8 cellular contexts compared by ENCODE assay signal in the genomic region with DNA sequence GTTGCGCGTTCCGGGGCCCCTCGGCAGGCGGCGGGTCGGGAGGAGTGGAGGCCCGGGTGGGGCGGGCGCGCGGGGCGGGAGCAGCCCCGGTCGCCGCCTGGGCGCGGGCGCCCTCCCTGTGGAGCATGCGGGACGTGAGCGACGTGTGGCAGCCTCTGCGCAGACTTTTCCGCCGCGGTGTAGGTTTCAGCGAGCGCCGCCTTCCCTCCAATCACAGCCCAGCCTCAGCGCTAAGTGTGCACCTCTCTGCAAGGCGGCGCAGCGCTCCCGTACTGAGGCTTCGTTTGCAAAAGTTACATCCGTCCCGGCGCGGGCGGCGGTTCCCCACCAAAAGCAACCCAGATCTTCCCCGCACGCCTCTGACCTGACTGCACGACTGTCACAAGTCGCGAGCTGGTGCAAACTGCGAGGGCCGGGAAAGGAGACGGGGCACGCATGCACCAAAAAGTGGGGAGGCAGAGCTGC. TPM values are rescaled to one million over a fixed set of nuclear protein-coding genes. Genes with fewer than 3 reads are reported as not detected.
DNase-seq lines count a peak whose midpoint lies in the region; ATAC-seq, FAIRE-seq and TF ChIP-seq lines count a peak whose summit lies in the region.

No MANE protein-coding gene starts in this region.

- in situ Hi-C loops in GM12878 (cut with MboI): loop anchor here (5.0 kb wide), 1 partner anchor 201 kb away; no protein-coding TSS in a partner anchor

- DNase-seq in CD1c-positive myeloid dendritic cell (ENCODE audit: extremely low spot score) (peak; percentile 60), HTR-8/SVneo (ENCODE audit: insufficient read length, low spot score) (no peak), T-helper 22 cell (ENCODE audit: low read depth) (peak; percentile 73), GM12878 (ENCODE audit: low read depth, low spot score) (peak; percentile 63), iPS-NIHi11 (ENCODE audit: low spot score) (peak; percentile 71), smooth muscle cell (lab: John Stamatoyannopoulos, UW; ENCODE audit: unreplicated experiment) (peak; percentile 40)

- H3K27me3 ChIP-seq in GM12878 (replicated peaks in 1 of 2; ENCODE audit: control insufficient read depth in 2 of 2, insufficient read depth in 2 of 2, low read length in 1 of 2) (no peaks in the 10 kb centered on the region), smooth muscle cell (ENCODE audit: low read depth) (no peaks in the 10 kb centered on the region)

- SMC1A ChIA-PET in GM12878 (lab: Charles Lee; ENCODE audit: uncharacterized antibody, unreplicated experiment): interaction anchor here (0.7 to 4.3 kb wide), 14 partner anchors 34 to 208 kb away, joined by 3 to 104 read pairs (median 8); no protein-coding TSS in a partner anchor

- 1% methylated on average over 32 of the region's 51 CpGs for WGBS in GM12878 (ENCODE audit: insufficient coverage, insufficient replicate concordance, low lambda C conversion rate, missing lambda C conversion rate)
- WGBS in smooth muscle cell (ENCODE audit: low lambda C conversion rate): under 1% methylated on average over 27 of the region's 51 CpGs

- peak overlapping the region; percentile 77 for H3K4me3 ChIP-seq in GM12878
- peak overlapping the region; percentile 93 for H3K4me3 ChIP-seq in smooth muscle cell

- H3K36me3 ChIP-seq in GM12878 (ENCODE audit: control insufficient read depth in 2 of 2, insufficient read depth in 2 of 2, low read length in 1 of 2): no peaks in the 10 kb centered on the region
- H3K36me3 ChIP-seq in smooth muscle cell (ENCODE audit: low read depth): no peaks in the 10 kb centered on the region

- H3F3A ChIP-seq in smooth muscle cell (ENCODE audit: low read depth): no peaks in the 10 kb centered on the region

- peak overlapping the region; percentile 87 for H3K4me2 ChIP-seq in GM12878 (ENCODE audit: control insufficient read depth, insufficient read depth)
- peak overlapping the region; percentile 90 for H3K4me2 ChIP-seq in smooth muscle cell

- CTCF ChIA-PET in GM12878 (lab: Yijun Ruan, JAX): interaction anchor here (1.0 to 5.2 kb wide), 25 partner anchors 12 to 209 kb away, joined by 3 to 217 read pairs (median 7); no protein-coding TSS in a partner anchor

- no peak; a peak in 1 of 4 replicates for TF ChIP-seq EP300 in GM12878 (IDR thresholded peaks at IDR 0.05; ENCODE audit: borderline replicate concordance in 1 of 2, control insufficient read depth in 1 of 2, low read depth in 2 of 2, low read length in 2 of 2)

- peak; percentile 38 for ATAC-seq in GM19463 (IDR thresholded peaks at IDR 0.05; ENCODE audit: unreplicated experiment)
- ATAC-seq in GM12878: peak; percentile 58
- no peak for ATAC-seq in GM21526 (IDR thresholded peaks at IDR 0.05; ENCODE audit: low FRiP score, unreplicated experiment)

- H4K20me1 ChIP-seq in GM12878 (ENCODE audit: control insufficient read depth, insufficient read depth) (peaks cover 8% of the 10 kb centered on the region; the same call in 1 of the 2 replicates), smooth muscle cell (ENCODE audit: low read depth) (peaks cover 39% of the 10 kb centered on the region)

- H3K9me3 ChIP-seq in GM12878 (replicated peaks; ENCODE audit: control insufficient read depth, insufficient read depth, low read length) (no peaks in the 10 kb centered on the region), smooth muscle cell (replicated peaks; ENCODE audit: low read depth) (no peaks in the 10 kb centered on the region)

- FAIRE-seq in HTR-8/SVneo (lab: Jason Lieb, UNC): peak; percentile 9
- no peak for FAIRE-seq in GM12878 (lab: Jason Lieb, UNC)

- H3K9ac ChIP-seq in GM12878 (ENCODE audit: control insufficient read depth, insufficient read depth, low read length) (no peak overlapping the region), smooth muscle cell (ENCODE audit: low read depth) (no peak overlapping the region)

- H3K79me2 ChIP-seq in GM12878 (ENCODE audit: control insufficient read depth, insufficient read depth, low read length) (no peaks in the 10 kb centered on the region; the same call in 1 of the 2 replicates), smooth muscle cell (ENCODE audit: low read depth) (peaks cover 52% of the 10 kb centered on the region)

- no peak for TF ChIP-seq RAD21 in GM12878 (IDR thresholded peaks at IDR 0.05; ENCODE audit: insufficient read depth, low read depth, low read length)

- no TSS peak for BruUV-seq in GM12878 (replicated peaks; lab: Mats Ljungman, UMichigan)

- POLR2A ChIA-PET in GM12878 (lab: Charles Lee): interaction anchor here (0.8 to 3.6 kb wide), 9 partner anchors 38 to 200 kb away, joined by 3 to 35 read pairs (median 5); no protein-coding TSS in a partner anchor

- RAD21 ChIA-PET in GM12878 (lab: Charles Lee; ENCODE audit: unreplicated experiment): interaction anchor here (1.0 to 5.1 kb wide), 20 partner anchors 39 to 358 kb away, joined by 3 to 173 read pairs (median 8); no protein-coding TSS in a partner anchor

- H2AFZ ChIP-seq in GM12878 (ENCODE audit: control insufficient read depth, low read depth, low read length) (peak overlapping the region; percentile 16), smooth muscle cell (ENCODE audit: low read depth) (no peak overlapping the region)

- H3K27ac ChIP-seq in GM12878 (ENCODE audit: control insufficient read depth, insufficient read depth) (no peak overlapping the region), smooth muscle cell (ENCODE audit: low read depth) (no peak overlapping the region)

- TF ChIP-seq POLR2A in GM12878 (IDR thresholded peaks at IDR 0.05; ENCODE audit: low read depth, low read length): peak; percentile 68

- intact Hi-C loops in GM12878 (cut with micrococcal nuclease; ENCODE audit: unreplicated experiment): loop anchor here (5.0 kb wide), 2 partner anchors 96 to 109 kb away; no protein-coding TSS in a partner anchor

- TF ChIP-seq CTCF in GM12878 (IDR thresholded peaks at IDR 0.05 in 2 of 3, conservative IDR thresholded peaks at IDR 0.05 in 1 of 3; ENCODE audit: control insufficient read depth in 2 of 3, extremely low read depth in 1 of 3, insufficient read depth in 1 of 3, low read depth in 3 of 3, low read length in 3 of 3) (0 out of 6 replicates have a peak, but pooled peaks of 1 of the 3 experiments have one; percentile 3), smooth muscle cell (IDR thresholded peaks at IDR 0.05; ENCODE audit: borderline replicate concordance, insufficient read depth, poor library complexity, severe bottlenecking) (no peak)

- H3K4me1 ChIP-seq in GM12878 (ENCODE audit: control insufficient read depth, insufficient read depth, low read length): peaks cover 10% of the 10 kb centered on the region
- H3K4me1 ChIP-seq in smooth muscle cell (ENCODE audit: low read depth): peaks cover 22% of the 10 kb centered on the region

TF ChIP-seq in GM12878, 131 proteins besides CTCF, POLR2A, EP300 and RAD21 (continues in another document):
- TF ChIP-seq CREM (IDR thresholded peaks at IDR 0.05; ENCODE audit: low read depth) (no peak), RFX5 (IDR thresholded peaks at IDR 0.05; ENCODE audit: low read depth, low read length) (0 out of 2 replicates have a peak, but pooled peaks have one; percentile 44), IRF4 (IDR thresholded peaks at IDR 0.05; ENCODE audit: low read depth, low read length) (no peak), NBN (IDR thresholded peaks at IDR 0.05) (peak; percentile 42; the same call in 1 of the 2 replicates)
- TF ChIP-seq, protein P1, sequence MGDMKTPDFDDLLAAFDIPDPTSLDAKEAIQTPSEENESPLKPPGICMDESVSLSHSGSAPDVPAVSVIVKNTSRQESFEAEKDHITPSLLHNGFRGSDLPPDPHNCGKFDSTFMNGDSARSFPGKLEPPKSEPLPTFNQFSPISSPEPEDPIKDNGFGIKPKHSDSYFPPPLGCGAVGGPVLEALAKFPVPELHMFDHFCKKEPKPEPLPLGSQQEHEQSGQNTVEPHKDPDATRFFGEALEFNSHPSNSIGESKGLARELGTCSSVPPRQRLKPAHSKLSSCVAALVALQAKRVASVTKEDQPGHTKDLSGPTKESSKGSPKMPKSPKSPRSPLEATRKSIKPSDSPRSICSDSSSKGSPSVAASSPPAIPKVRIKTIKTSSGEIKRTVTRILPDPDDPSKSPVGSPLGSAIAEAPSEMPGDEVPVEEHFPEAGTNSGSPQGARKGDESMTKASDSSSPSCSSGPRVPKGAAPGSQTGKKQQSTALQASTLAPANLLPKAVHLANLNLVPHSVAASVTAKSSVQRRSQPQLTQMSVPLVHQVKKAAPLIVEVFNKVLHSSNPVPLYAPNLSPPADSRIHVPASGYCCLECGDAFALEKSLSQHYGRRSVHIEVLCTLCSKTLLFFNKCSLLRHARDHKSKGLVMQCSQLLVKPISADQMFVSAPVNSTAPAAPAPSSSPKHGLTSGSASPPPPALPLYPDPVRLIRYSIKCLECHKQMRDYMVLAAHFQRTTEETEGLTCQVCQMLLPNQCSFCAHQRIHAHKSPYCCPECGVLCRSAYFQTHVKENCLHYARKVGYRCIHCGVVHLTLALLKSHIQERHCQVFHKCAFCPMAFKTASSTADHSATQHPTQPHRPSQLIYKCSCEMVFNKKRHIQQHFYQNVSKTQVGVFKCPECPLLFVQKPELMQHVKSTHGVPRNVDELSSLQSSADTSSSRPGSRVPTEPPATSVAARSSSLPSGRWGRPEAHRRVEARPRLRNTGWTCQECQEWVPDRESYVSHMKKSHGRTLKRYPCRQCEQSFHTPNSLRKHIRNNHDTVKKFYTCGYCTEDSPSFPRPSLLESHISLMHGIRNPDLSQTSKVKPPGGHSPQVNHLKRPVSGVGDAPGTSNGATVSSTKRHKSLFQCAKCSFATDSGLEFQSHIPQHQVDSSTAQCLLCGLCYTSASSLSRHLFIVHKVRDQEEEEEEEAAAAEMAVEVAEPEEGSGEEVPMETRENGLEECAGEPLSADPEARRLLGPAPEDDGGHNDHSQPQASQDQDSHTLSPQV (IDR thresholded peaks at IDR 0.05): peak; percentile 44; the same call in 1 of the 2 replicates

RNA-seq across cellular contexts. Expression of a gene that starts 1.2 kb away (rescaled TPM):
- 217 and 258 TPM in 2 replicates for total RNA-seq in GM12878 (2013; cell fraction: nucleolus; rRNA removed)
- 13.0 and 14.7 TPM in 2 replicates for total RNA-seq in GM12878 (2014; rRNA removed)
- total RNA-seq in GM12878 (2014; rRNA removed; fragmentation: Illumina TruSeq; extraction: Trizol): 7.9 and 8.1 TPM in 2 replicates
- 23.5 and 26.8 TPM in 2 replicates for total RNA-seq in GM12878 (2021)
- 6.9 TPM for polyA plus RNA-seq in GM12878 (2011; ENCODE audit: low read depth)
- polyA plus RNA-seq in GM12878 (2011; rRNA removed): 21.8 and 46.7 TPM in 2 replicates
- 38.7 and 47.0 TPM in 2 replicates for polyA plus RNA-seq in GM12878 (2011; cell fraction: cytosol; rRNA removed)
- 115 and 127 TPM in 2 replicates for polyA plus RNA-seq in GM12878 (2011; cell fraction: nucleus; rRNA removed)
- polyA plus RNA-seq in GM12878 (2012): 14.6 and 20.5 TPM in 2 replicates
- polyA plus RNA-seq in GM12878 (2014; fragmentation: Illumina TruSeq; extraction: Trizol): 10.2 and 14.2 TPM in 2 replicates
- polyA plus RNA-seq in GM12878 (2014; fragmentation: Nextera tagmentation; extraction: Ambion mirVana): 1 to 10 TPM; 1.6 to 2.6 TPM
- 13.3 and 14.6 TPM in 2 replicates for polyA plus RNA-seq in GM12878 (2014; rRNA removed)
- 10 to 100 TPM; 18.8 to 19.4 TPM for polyA plus RNA-seq in GM12878 (2016; fragmentation: Nextera tagmentation; extraction: Ambion mirVana)
- 48.5 and 62.2 TPM in 2 replicates for polyA minus RNA-seq in GM12878 (2011; rRNA and poly(A)+ RNA removed)
- 12.2 and 18.8 TPM in 2 replicates for polyA minus RNA-seq in GM12878 (2011; cell fraction: cytosol; rRNA and poly(A)+ RNA removed)
- polyA minus RNA-seq in GM12878 (2011; cell fraction: nucleus; rRNA and poly(A)+ RNA removed): 57.4 and 65.9 TPM in 2 replicates
- total RNA-seq in smooth muscle cell: 45.7 and 61.3 TPM in 2 replicates
- 68.3 and 73.4 TPM in 2 replicates for polyA plus RNA-seq in smooth muscle cell
